In genomic region chr14:23319746-23320583, GRCh38 we compare ENCODE assay signal across 8 cellular contexts. TPM values are rescaled to one million over a fixed set of nuclear protein-coding genes. Genes with fewer than 3 reads are reported as not detected.
DNase-seq lines count a peak whose midpoint lies in the region; ATAC-seq and TF ChIP-seq lines count a peak whose summit lies in the region.

No MANE protein-coding gene starts in this region.

- TF ChIP-seq POLR2A in esophagus muscularis mucosa (IDR thresholded peaks at IDR 0.05; ENCODE audit: low read depth) (no peak), prostate gland (IDR thresholded peaks at IDR 0.05) (no peak)

- peak overlapping the region; percentile 70 for H3K27ac ChIP-seq in RWPE2 (ENCODE audit: poor library complexity, severe bottlenecking)
- peak overlapping the region; percentile 89 to 99 (median 98) for H3K27ac ChIP-seq in esophagus muscularis mucosa (replicated peaks in 1 of 4)
- H3K27ac ChIP-seq in prostate gland: peak overlapping the region; percentile 91 to 98

- TF ChIP-seq CTCF in RWPE2 (IDR thresholded peaks at IDR 0.05; ENCODE audit: poor library complexity, severe bottlenecking): no peak
- no peak for TF ChIP-seq CTCF in esophagus muscularis mucosa (IDR thresholded peaks at IDR 0.05)
- no peak for TF ChIP-seq CTCF in prostate gland (IDR thresholded peaks at IDR 0.05)
- no peak for TF ChIP-seq CTCF in GM10266 (IDR thresholded peaks at IDR 0.05; ENCODE audit: control insufficient read depth, insufficient read depth, low read depth, missing control alignments)
- no peak for TF ChIP-seq CTCF in GM20000 (IDR thresholded peaks at IDR 0.05; ENCODE audit: extremely low read depth, missing control alignments)

- H3K4me3 ChIP-seq in GM08714 (ENCODE audit: low read length) (peak overlapping the region; percentile 64; the same call in 1 of the 2 replicates), RWPE2 (ENCODE audit: severe bottlenecking) (peak overlapping the region; percentile 98), esophagus muscularis mucosa (peak overlapping the region; percentile 87 to 99 (median 94)), prostate gland (peak overlapping the region in 1 of 2 donors; percentile 28)

- no peak for DNase-seq in RWPE2 (ENCODE audit: low spot score)
- DNase-seq in esophagus muscularis mucosa (ENCODE audit: extremely low spot score): no peak
- DNase-seq in prostate gland (ENCODE audit: low spot score): no peak
- DNase-seq in hepatic stellate cell (ENCODE audit: low spot score): no peak
- no peak for DNase-seq in GM19240 (ENCODE audit: insufficient read length, low spot score)
- no peak for DNase-seq in GM10266 (ENCODE audit: extremely low spot score)
- DNase-seq in GM20000 (ENCODE audit: low spot score): no peak

- H3K27me3 ChIP-seq in RWPE2 (ENCODE audit: insufficient read depth, poor library complexity, severe bottlenecking): no peaks in the 10 kb centered on the region
- no peaks in the 10 kb centered on the region for H3K27me3 ChIP-seq in esophagus muscularis mucosa
- H3K27me3 ChIP-seq in prostate gland (replicated peaks; ENCODE audit: insufficient read depth): no peaks in the 10 kb centered on the region

- TF ChIP-seq EP300 in esophagus muscularis mucosa (IDR thresholded peaks at IDR 0.05): no peak

- H3K4me1 ChIP-seq in RWPE2 (ENCODE audit: insufficient read depth, poor library complexity, severe bottlenecking): peaks cover 13% of the 10 kb centered on the region
- H3K4me1 ChIP-seq in esophagus muscularis mucosa: peaks cover 16 to 36% (median 27%) of the 10 kb centered on the region in 4 donors
- H3K4me1 ChIP-seq in prostate gland (replicated peaks): no peaks in the 10 kb centered on the region

- H3K36me3 ChIP-seq in RWPE2 (ENCODE audit: low read depth) (peaks cover 61% of the 10 kb centered on the region), esophagus muscularis mucosa (peaks cover 15 to 27% (median 22%) of the 10 kb centered on the region in 4 donors), prostate gland (peaks cover 0 to 6% of the 10 kb centered on the region in 2 donors)

- WGBS in esophagus muscularis mucosa: 89% methylated on average over 17 of the region's 17 CpGs
- 82% methylated on average over 17 of the region's 17 CpGs for WGBS in prostate gland

- no peak for ATAC-seq in RWPE2 (ENCODE audit: low read depth)

- intact Hi-C loops in esophagus muscularis mucosa (cut with DNase I): loop anchor here (5.0 to 10.0 kb wide), 2 partner anchors 237 to 395 kb away; partner anchors contain the start of genes PRMT5 and THTPA
- intact Hi-C loops in prostate gland (cut with DNase I): loop anchor here (2.0 to 10.0 kb wide), 3 partner anchors 13 to 245 kb away; partner anchors contain the start of genes AP1G2, BCL2L2 and NGDN

- no peaks in the 10 kb centered on the region for H3K9me3 ChIP-seq in RWPE2 (ENCODE audit: severe bottlenecking)
- H3K9me3 ChIP-seq in esophagus muscularis mucosa: no peaks in the 10 kb centered on the region
- H3K9me3 ChIP-seq in prostate gland: no peaks in the 10 kb centered on the region

RNA-seq across cellular contexts. Expression of gene PABPN1, which starts 1.3 kb away (rescaled TPM):
- total RNA-seq in esophagus muscularis mucosa (10 to 100 TPM; 44.6 to 68.1 (median 53.9) TPM), prostate gland (100 to 1,000 TPM in 1 of 2 donors, 10 to 100 TPM in 1; 62.7 to 113 TPM)

RNA-seq across cellular contexts. Expression of gene BCL2L2, which starts 13.3 kb away (rescaled TPM):
- 100 to 1,000 TPM in 3 of 4 donors, 10 to 100 TPM in 1; 92.8 to 132 (median 121) TPM for total RNA-seq in esophagus muscularis mucosa
- total RNA-seq in prostate gland: 10 to 100 TPM; 45.4 to 87.3 TPM

RNA-seq across cellular contexts. Expression of gene PPP1R3E, which starts 17.3 kb away (rescaled TPM):
- total RNA-seq in esophagus muscularis mucosa: 1 to 10 TPM; 5.4 to 6.3 (median 5.5) TPM
- 10 to 100 TPM in 1 of 2 donors, 1 to 10 TPM in 1; 4.9 to 20.2 TPM for total RNA-seq in prostate gland

RNA-seq across cellular contexts. Expression of gene SLC22A17, which starts 32.7 kb away (rescaled TPM):
- total RNA-seq in esophagus muscularis mucosa: 10 to 100 TPM; 12.5 to 36.9 (median 24.9) TPM
- 100 to 1,000 TPM; 207 to 351 TPM for total RNA-seq in prostate gland

RNA-seq across cellular contexts. Expression of gene HOMEZ, which starts 34.0 kb away (rescaled TPM):
- 10 to 100 TPM in 3 of 4 donors, 1 to 10 TPM in 1; 8.3 to 14.2 (median 12.4) TPM for total RNA-seq in esophagus muscularis mucosa
- 10 to 100 TPM; 15.3 to 22.0 TPM for total RNA-seq in prostate gland
